In the genomic region with DNA sequence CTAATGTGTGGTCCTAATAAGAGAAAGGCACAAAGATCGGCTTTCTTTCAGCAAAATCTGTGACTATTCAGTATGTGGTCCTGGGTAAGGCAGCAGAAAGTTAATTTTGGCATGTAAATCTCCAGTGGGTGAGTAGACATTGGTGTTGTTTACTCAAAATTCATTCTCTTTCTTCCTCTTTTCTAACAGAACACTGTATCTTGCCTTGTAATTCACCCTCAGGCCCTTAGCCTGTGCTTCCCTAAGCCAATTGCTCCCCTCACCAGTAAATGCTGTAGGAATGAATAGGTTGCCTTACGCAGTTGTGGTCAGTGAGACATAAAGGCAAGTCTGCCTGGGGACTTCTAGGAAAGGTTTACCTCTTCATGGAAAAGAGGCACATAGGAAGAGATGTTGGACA, we compare ENCODE assay signal across 24 cellular contexts. TPM values are rescaled to one million over a fixed set of nuclear protein-coding genes. Genes with fewer than 3 reads are reported as not detected.
DNase-seq lines count a peak whose midpoint lies in the region; ATAC-seq, FAIRE-seq and TF ChIP-seq lines count a peak whose summit lies in the region.
"Had no signal": no experiment of that assay in that cellular context is flagged by ENCODE, and none has a peak within 500 bp of the region (broad histone marks: within the 10 kb centered on the region; RNA-seq: fewer than 3 reads in every experiment).

No MANE protein-coding gene starts in this region.

- H4K20me1 ChIP-seq in BLaER1 treated with 17β-estradiol and CSF1 and Interleukin-3, amounts not matched to agents 10 nM and 100 nM: no peaks in the 10 kb centered on the region
- H4K20me1 ChIP-seq in GM23338 (replicated peaks; ENCODE audit: insufficient read depth): no peaks in the 10 kb centered on the region

- H3K9me3 Mint-ChIP-seq in GM23338 (peaks cover 28% of the 10 kb centered on the region), nephron progenitor cell (peaks cover 48% of the 10 kb centered on the region)
- H3K9me3 Mint-ChIP-seq in activated naive CD4-positive, alpha-beta T cell treated with anti-CD3 and anti-CD28 coated beads, Interleukin-2, amount 50 U/mL, for 72 hours: peaks cover 25 to 35% of the 10 kb centered on the region in 2 donors

- H2AFZ ChIP-seq in GM23338: no peak overlapping the region

- no peak overlapping the region for H3K4me3 ChIP-seq in BLaER1 treated with 17β-estradiol and CSF1 and Interleukin-3, amounts not matched to agents 10 nM and 100 nM
- H3K4me3 ChIP-seq in GM23338 (no peak overlapping the region), pancreas (no peak overlapping the region)
- H3K4me3 ChIP-seq: HAP-1 had no signal

- WGBS in pancreas, 2 donors: 97 to 99% methylated on average over 2 of the region's 2 CpGs

- H3K79me2 ChIP-seq in GM23338 (replicated peaks; ENCODE audit: insufficient read depth): no peaks in the 10 kb centered on the region

- H3K27ac Mint-ChIP-seq in GM23338 (peak overlapping the region; percentile 10; the same call in 1 of the 2 replicates), nephron progenitor cell (peak overlapping the region; percentile 41)
- H3K27ac Mint-ChIP-seq in activated naive CD4-positive, alpha-beta T cell treated with anti-CD3 and anti-CD28 coated beads, Interleukin-2, amount 50 U/mL, for 72 hours: no peak overlapping the region

- H3K4me3 Mint-ChIP-seq in GM23338 (no peak overlapping the region), nephron progenitor cell (no peak overlapping the region)

- in situ Hi-C loops in SK-MEL-5 (cut with HindIII; ENCODE audit: low pct_unique_long_range_greater_than_20kb, low sequenced_read_pairs): no loop called here

- H3F3A ChIP-seq in GM23338 (replicated peaks; ENCODE audit: low read depth): no peaks in the 10 kb centered on the region

- peaks cover 0 to 28% (median 3%) of the 10 kb centered on the region in 11 experiments; a peak in 8 of 22 replicates for H3K36me3 ChIP-seq in BLaER1 treated with 17β-estradiol and CSF1 and Interleukin-3, amounts not matched to agents 10 nM and 100 nM
- H3K36me3 ChIP-seq in GM23338 (ENCODE audit: insufficient read depth): no peaks in the 10 kb centered on the region
- H3K36me3 ChIP-seq in pancreas: no peaks in the 10 kb centered on the region
- H3K36me3 ChIP-seq: HAP-1 had no signal

- no peak for FAIRE-seq in pancreas (lab: Jason Lieb, UNC)

- ATAC-seq in GM23338 (no peak), pancreas (no peak)
- no peak for ATAC-seq in activated naive CD4-positive, alpha-beta T cell treated with anti-CD3 and anti-CD28 coated beads, Interleukin-2, amount 50 U/mL, for 72 hours

- peaks cover 5 to 44% (median 16%) of the 10 kb centered on the region in 11 experiments; a peak in 18 of 22 replicates for H3K9me3 ChIP-seq in BLaER1 treated with 17β-estradiol and CSF1 and Interleukin-3, amounts not matched to agents 10 nM and 100 nM (replicated peaks in 1 of 11)
- no peaks in the 10 kb centered on the region for H3K9me3 ChIP-seq in pancreas
- H3K9me3 ChIP-seq: HAP-1, SK-N-SH had no signal

- H3K27me3 ChIP-seq in BLaER1 treated with 17β-estradiol and CSF1 and Interleukin-3, amounts not matched to agents 10 nM and 100 nM: no peaks in the 10 kb centered on the region
- H3K27me3 ChIP-seq in GM23338 (ENCODE audit: insufficient read depth) (no peaks in the 10 kb centered on the region), pancreas (no peaks in the 10 kb centered on the region)

- H3K4me1 Mint-ChIP-seq in GM23338 (peaks cover 3% of the 10 kb centered on the region), nephron progenitor cell (no peaks in the 10 kb centered on the region)

- peaks cover 2% of the 10 kb centered on the region for H3K27me3 Mint-ChIP-seq in GM23338 (ENCODE audit: insufficient read depth, low read depth, poor library complexity)
- H3K27me3 Mint-ChIP-seq in nephron progenitor cell (ENCODE audit: low read depth, poor library complexity): peaks cover 4% of the 10 kb centered on the region

- H3K9ac ChIP-seq in BLaER1 treated with 17β-estradiol and CSF1 and Interleukin-3, amounts not matched to agents 10 nM and 100 nM: peak overlapping the region in 1 of 11 experiments; percentile 18; a peak in 1 of 22 replicates
- H3K9ac ChIP-seq: SK-N-SH had no signal

- TF ChIP-seq CTCF in GM23338 (conservative IDR thresholded peaks at IDR 0.05; ENCODE audit: low read depth in 2 of 2) (no peak), nephron progenitor cell (IDR thresholded peaks at IDR 0.05) (no peak), pancreas (IDR thresholded peaks at IDR 0.05) (no peak)

- H3K36me3 Mint-ChIP-seq in GM23338 (ENCODE audit: low read depth): peaks cover 14% of the 10 kb centered on the region; the same call in 2 of the 3 replicates
- peaks cover 51% of the 10 kb centered on the region for H3K36me3 Mint-ChIP-seq in nephron progenitor cell (ENCODE audit: low read depth)
- peaks cover 59 to 60% of the 10 kb centered on the region in 2 donors for H3K36me3 Mint-ChIP-seq in activated naive CD4-positive, alpha-beta T cell treated with anti-CD3 and anti-CD28 coated beads, Interleukin-2, amount 50 U/mL, for 72 hours

- H3K4me1 ChIP-seq in BLaER1 treated with 17β-estradiol and CSF1 and Interleukin-3, amounts not matched to agents 10 nM and 100 nM: peaks cover 0 to 21% (median 3%) of the 10 kb centered on the region in 10 experiments; a peak in 7 of 20 replicates
- H3K4me1 ChIP-seq in GM23338 (ENCODE audit: insufficient read depth): no peaks in the 10 kb centered on the region
- H3K4me1 ChIP-seq in pancreas: no peaks in the 10 kb centered on the region
- H3K4me1 ChIP-seq: HAP-1 had no signal

- H3K27ac ChIP-seq in BLaER1 treated with 17β-estradiol and CSF1 and Interleukin-3, amounts not matched to agents 10 nM and 100 nM: peak overlapping the region in 6 of 11 experiments; percentile 15 to 74 (median 59); a peak in 11 of 22 replicates
- no peak overlapping the region for H3K27ac ChIP-seq in GM23338 (ENCODE audit: low read depth)
- H3K27ac ChIP-seq in pancreas: no peak overlapping the region
- H3K27ac ChIP-seq: C4-2B, HL-60 had no signal

- DNase-seq in GM23338 (ENCODE audit: low spot score): no peak
- DNase-seq in SK-MEL-5 (ENCODE audit: low read depth, low spot score): peak; percentile 22
- DNase-seq in nephron progenitor cell: no peak
- no peak for DNase-seq in NCI-H510A treated with DMSO at 0.1 percent for 48 hours (lab: John Stamatoyannopoulos, UW)
- no peak for DNase-seq in pancreas
- no peak for DNase-seq in activated naive CD4-positive, alpha-beta T cell treated with anti-CD3 and anti-CD28 coated beads, Interleukin-2, amount 50 U/mL, for 72 hours (ENCODE audit: low spot score in 2 of 2)
- DNase-seq in A172 (ENCODE audit: low spot score): no peak
- DNase-seq: COR-L47, DMS 273 treated with DMSO at 0.1 percent for 48 hours, GF-D8, Karpas-422, MM.1S, NCI-H1105 treated with DMSO at 0.1 percent for 48 hours, NCI-H1694, NCI-H2081 treated with DMSO at 0.1 percent for 48 hours, NCI-H774, SHP77, SK-N-SH had no signal

- 0 out of 2 replicates have a peak, but pooled peaks cover 8% of the 10 kb centered on the region for H3K9me2 ChIP-seq in GM23338 (ENCODE audit: insufficient read depth)
- H3K9me2 ChIP-seq: SK-N-SH had no signal

- H3K4me2 ChIP-seq in BLaER1 treated with 17β-estradiol and CSF1 and Interleukin-3, amounts not matched to agents 10 nM and 100 nM: peak overlapping the region in 6 of 11 experiments; percentile 2 to 67 (median 10); a peak in 8 of 22 replicates
- no peak overlapping the region for H3K4me2 ChIP-seq in GM23338
- H3K4me2 ChIP-seq: SK-N-SH had no signal

- intact Hi-C loops in pancreas (cut with DNase I): no loop called here

TF ChIP-seq in GM23338, 12 proteins besides CTCF, POLR2A, EP300 and RAD21 (continues in another document):
- TF ChIP-seq ETS1 (IDR thresholded peaks at IDR 0.05) (no peak), NANOG (IDR thresholded peaks at IDR 0.05; ENCODE audit: borderline replicate concordance) (no peak), ZNF114 (CRISPR knock-in tag; IDR thresholded peaks at IDR 0.05) (no peak)

RNA-seq across cellular contexts. Expression of gene PDE3B, which starts 49.9 kb away (rescaled TPM):
- total RNA-seq in GM23338 (2014; rRNA removed; shearing (Covaris generic)): 16.9 and 21.3 TPM in 2 replicates
- polyA plus RNA-seq in GM23338 (2016; fragmentation: Nextera tagmentation; extraction: Ambion mirVana): 4.3 and 4.9 TPM in 2 replicates
- total RNA-seq in SK-MEL-5 (2014; rRNA removed; shearing (Covaris generic)): 11.4 and 11.9 TPM in 2 replicates
- polyA plus RNA-seq in SK-MEL-5 (2015; cell fraction: cytosol; rRNA removed): 6.6 and 8.4 TPM in 2 replicates
- 19.9 and 25.0 TPM in 2 replicates for polyA plus RNA-seq in SK-MEL-5 (2015; cell fraction: nucleus; rRNA removed)
- 10 to 100 TPM in 3 of 6 donors, 1 to 10 TPM in 3; 5.1 to 14.1 (median 9.9) TPM for total RNA-seq in pancreas
- polyA plus RNA-seq in pancreas: 1 to 10 TPM; 5.5 to 9.4 TPM
- 10 to 100 TPM; 10.7 to 42.5 TPM for total RNA-seq in activated naive CD4-positive, alpha-beta T cell treated with anti-CD3 and anti-CD28 coated beads, Interleukin-2, amount 50 U/mL, for 72 hours
- total RNA-seq in A172 (2014; rRNA removed; shearing (Covaris generic)): 0.43 and 0.96 TPM in 2 replicates
- total RNA-seq: HT1080, RPMI7951 had no signal

Comparison
In these comparisons a context has a peak if more than half of its experiments do, and no peak if none do; other contexts are left out.
1. H3K27ac ChIP-seq: peak in BLaER1 treated with 17β-estradiol and CSF1 and Interleukin-3, amounts not matched to agents 10 nM and 100 nM (6 of 11); none in GM23338 (single experiment) and pancreas (0 of 4).
2. H3K27ac Mint-ChIP-seq: peak in GM23338 (single experiment) and nephron progenitor cell (single experiment); none in activated naive CD4-positive, alpha-beta T cell treated with anti-CD3 and anti-CD28 coated beads, Interleukin-2, amount 50 U/mL, for 72 hours (0 of 2).